In the genomic region with DNA sequence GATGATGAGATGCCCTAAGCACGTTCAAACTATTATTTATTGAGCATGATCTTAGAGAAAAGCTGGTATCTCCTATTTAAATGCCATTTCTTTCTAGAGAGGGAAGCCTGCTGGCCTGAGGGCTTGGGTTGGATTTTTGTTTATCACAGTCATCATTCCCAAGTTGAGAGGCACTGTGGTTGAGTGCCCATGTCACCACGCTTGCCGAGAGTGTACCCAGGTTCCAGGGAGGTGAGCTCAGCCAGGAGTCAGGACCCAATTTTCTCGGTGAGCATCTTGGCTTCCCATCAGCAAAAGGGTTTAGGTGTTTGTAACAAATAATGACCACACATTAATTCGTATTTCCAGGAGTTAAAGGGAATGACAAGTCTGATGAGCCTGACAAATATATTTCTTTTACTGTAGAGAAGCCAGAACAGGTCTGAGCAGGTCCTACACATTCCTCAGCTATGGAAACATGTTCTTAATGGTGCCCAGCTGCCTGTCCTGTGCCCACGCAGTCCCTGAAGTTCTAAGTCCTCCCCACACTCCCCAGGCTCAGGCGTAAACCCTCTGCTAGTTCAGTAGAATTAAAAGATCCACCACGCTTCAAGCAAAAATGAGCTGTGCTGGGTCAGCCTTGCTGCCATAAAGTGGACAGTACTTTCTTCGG, we compare ENCODE assay signal across 25 cellular contexts.
DNase-seq lines count a peak whose midpoint lies in the region; ATAC-seq and TF ChIP-seq lines count a peak whose summit lies in the region.
"Had no signal": no experiment of that assay in that cellular context is flagged by ENCODE, and none has a peak within 500 bp of the region (broad histone marks: within the 10 kb centered on the region; RNA-seq: fewer than 3 reads in every experiment).

No MANE protein-coding gene starts in this region.

- H3K4me1 Mint-ChIP-seq in mesothelial cell of epicardium = peaks cover 11% of the 10 kb centered on the region
- H3K4me1 Mint-ChIP-seq: CD8-positive, alpha-beta memory T cell had no signal

- ATAC-seq in GM19452 (IDR thresholded peaks at IDR 0.05; ENCODE audit: unreplicated experiment) = no peak
- ATAC-seq: HCT116, Panc1 had no signal

- DNase-seq in activated effector memory CD4-positive, alpha-beta T cell treated with anti-CD3 and anti-CD28 coated beads, Interleukin-2, amount 50 U/mL, for 16 hours = peak; percentile 28
- no peak for DNase-seq in activated effector memory CD4-positive, alpha-beta T cell treated with Interleukin-2 at 50 U/mL for 16 hours
- peak; percentile 48 for DNase-seq in epithelial cell of esophagus (ENCODE audit: low read depth)
- DNase-seq in mesothelial cell of epicardium (ENCODE audit: low spot score in 2 of 2, unreplicated experiment in 2 of 2) = no peak
- DNase-seq in germinal center (ENCODE audit: low spot score) = no peak
- no peak for DNase-seq in amygdala (lab: John Stamatoyannopoulos, UW)
- DNase-seq in cortex of kidney (lab: John Stamatoyannopoulos, UW) = no peak
- DNase-seq: 8988T; AML-193; C1 segment of cervical spinal cord; Calu3; CD8-positive, alpha-beta memory T cell; DMS153; GOT3; IMR-90; NCI-H1105 treated with DMSO at 0.1 percent for 48 hours; NCI-H2029 treated with DMSO at 0.1 percent for 48 hours; NCI-H345; NCI-H524; NCI-H774; NK-92 treated with Interleukin-12 subunit alpha and Interleukin-12 subunit beta, amount 100 ng/mL, for 24 hours; SJCRH30 had no signal

- no peak overlapping the region for H3K4me3 ChIP-seq in epithelial cell of esophagus (ENCODE audit: low read length)
- H3K4me3 ChIP-seq: SJCRH30 had no signal

- no peaks in the 10 kb centered on the region for H3K27me3 Mint-ChIP-seq in mesothelial cell of epicardium (ENCODE audit: low read depth)
- H3K27me3 Mint-ChIP-seq: CD8-positive, alpha-beta memory T cell had no signal

- H3K27ac Mint-ChIP-seq in mesothelial cell of epicardium = peak overlapping the region; percentile 19

- no peaks in the 10 kb centered on the region for H3K36me3 Mint-ChIP-seq in mesothelial cell of epicardium
- H3K36me3 Mint-ChIP-seq: CD8-positive, alpha-beta memory T cell had no signal

- TF ChIP-seq CTCF in epithelial cell of esophagus (IDR thresholded peaks at IDR 0.05; ENCODE audit: insufficient read depth, low read depth, low read length, missing control alignments) = no peak
- TF ChIP-seq CTCF in mesothelial cell of epicardium (IDR thresholded peaks at IDR 0.05; ENCODE audit: unreplicated experiment) = no peak

- H3K4me3 Mint-ChIP-seq in mesothelial cell of epicardium = no peak overlapping the region
- H3K4me3 Mint-ChIP-seq: CD8-positive, alpha-beta memory T cell had no signal

- H3K9me3 Mint-ChIP-seq in mesothelial cell of epicardium = peaks cover 6% of the 10 kb centered on the region

Comparison
In these comparisons a context has a peak if more than half of its experiments do, and no peak if none do; other contexts are left out.
1. DNase-seq: peak in activated effector memory CD4-positive, alpha-beta T cell treated with anti-CD3 and anti-CD28 coated beads, Interleukin-2, amount 50 U/mL, for 16 hours (single experiment) and epithelial cell of esophagus (single experiment); none in activated effector memory CD4-positive, alpha-beta T cell treated with Interleukin-2 at 50 U/mL for 16 hours (single experiment), mesothelial cell of epicardium (0 of 2), germinal center (single experiment), amygdala (0 of 56) and cortex of kidney (single experiment).